In genomic region chr1:3771108-3772026, GRCh38 we compare ENCODE assay signal across 7 cellular contexts. TPM values are rescaled to one million over a fixed set of nuclear protein-coding genes. Genes with fewer than 3 reads are reported as not detected.
DNase-seq lines count a peak whose midpoint lies in the region; ATAC-seq and FAIRE-seq lines count a peak whose summit lies in the region.

No MANE protein-coding gene starts in this region.

- no peak for FAIRE-seq in GM19239 (lab: Jason Lieb, UNC)

- H3K4me1 Mint-ChIP-seq in activated T-helper 1 cell treated with anti-CD3 and anti-CD28 coated beads, Interleukin-12 subunit alpha, Interleukin-12 subunit beta, Interleukin-2, Interleukin-4 antibody, amounts not matched to agents 30 ng/mL and 10 ng/mL and 1 ng/mL, durations not matched to agents 14 hours and 24 hours and 36 hours (ENCODE audit: low read depth), result peaks cover 8% of the 10 kb centered on the region
- H3K4me1 Mint-ChIP-seq in stimulated activated effector memory CD8-positive, alpha-beta T cell treated with anti-CD3 and anti-CD28 coated beads, Interleukin-12 subunit alpha, Interleukin-12 subunit beta, amount 100 ng/mL, for 72 hours, result peaks cover 22% of the 10 kb centered on the region

- H3K27ac Mint-ChIP-seq in activated T-helper 1 cell treated with anti-CD3 and anti-CD28 coated beads, Interleukin-12 subunit alpha, Interleukin-12 subunit beta, Interleukin-2, Interleukin-4 antibody, amounts not matched to agents 30 ng/mL and 10 ng/mL and 1 ng/mL, durations not matched to agents 14 hours and 24 hours and 36 hours, result peak overlapping the region; percentile 52
- peak overlapping the region; percentile 69 for H3K27ac Mint-ChIP-seq in stimulated activated effector memory CD8-positive, alpha-beta T cell treated with anti-CD3 and anti-CD28 coated beads, Interleukin-12 subunit alpha, Interleukin-12 subunit beta, amount 100 ng/mL, for 72 hours

- no peak for ATAC-seq in stimulated activated effector memory CD8-positive, alpha-beta T cell treated with anti-CD3 and anti-CD28 coated beads, Interleukin-12 subunit alpha, Interleukin-12 subunit beta, amount 100 ng/mL, for 72 hours
- ATAC-seq in GM21619 (IDR thresholded peaks at IDR 0.05; ENCODE audit: unreplicated experiment), result no peak

- intact Hi-C loops in activated T-helper 1 cell treated with anti-CD3 and anti-CD28 coated beads, Interleukin-12 subunit alpha, Interleukin-12 subunit beta, Interleukin-2, Interleukin-4 antibody, amounts not matched to agents 30 ng/mL and 10 ng/mL and 1 ng/mL, durations not matched to agents 14 hours and 24 hours and 36 hours (cut with micrococcal nuclease), result loop anchor here (1.0 to 10.0 kb wide), 7 partner anchors 24 to 1569 kb away; partner anchors contain the start of genes C1orf174, CEP104, DFFB and LRRC47

- H3K36me3 Mint-ChIP-seq in activated T-helper 1 cell treated with anti-CD3 and anti-CD28 coated beads, Interleukin-12 subunit alpha, Interleukin-12 subunit beta, Interleukin-2, Interleukin-4 antibody, amounts not matched to agents 30 ng/mL and 10 ng/mL and 1 ng/mL, durations not matched to agents 14 hours and 24 hours and 36 hours (ENCODE audit: low read depth), result no peaks in the 10 kb centered on the region
- no peaks in the 10 kb centered on the region for H3K36me3 Mint-ChIP-seq in stimulated activated effector memory CD8-positive, alpha-beta T cell treated with anti-CD3 and anti-CD28 coated beads, Interleukin-12 subunit alpha, Interleukin-12 subunit beta, amount 100 ng/mL, for 72 hours

- peak overlapping the region; percentile 43 for H3K4me3 ChIP-seq in iPS-11a (ENCODE audit: low read depth, low read length)

- H3K4me3 Mint-ChIP-seq in activated T-helper 1 cell treated with anti-CD3 and anti-CD28 coated beads, Interleukin-12 subunit alpha, Interleukin-12 subunit beta, Interleukin-2, Interleukin-4 antibody, amounts not matched to agents 30 ng/mL and 10 ng/mL and 1 ng/mL, durations not matched to agents 14 hours and 24 hours and 36 hours, result peak overlapping the region; percentile 75
- H3K4me3 Mint-ChIP-seq in stimulated activated effector memory CD8-positive, alpha-beta T cell treated with anti-CD3 and anti-CD28 coated beads, Interleukin-12 subunit alpha, Interleukin-12 subunit beta, amount 100 ng/mL, for 72 hours, result peak overlapping the region; percentile 76

- DNase-seq in HUDEP-2 (lab: John Stamatoyannopoulos, UW; ENCODE audit: unreplicated experiment in 76 of 76) (peak in 44 of 76 experiments; percentile 8 to 58 (median 38)), mesenteric fat pad (ENCODE audit: low spot score) (no peak), GM19239 (ENCODE audit: insufficient read length, low spot score) (no peak)
- DNase-seq in activated T-helper 1 cell treated with anti-CD3 and anti-CD28 coated beads, Interleukin-12 subunit alpha, Interleukin-12 subunit beta, Interleukin-2, Interleukin-4 antibody, amounts not matched to agents 30 ng/mL and 10 ng/mL and 1 ng/mL, durations not matched to agents 14 hours and 24 hours and 36 hours (ENCODE audit: low spot score), result no peak
- no peak for DNase-seq in stimulated activated effector memory CD8-positive, alpha-beta T cell treated with anti-CD3 and anti-CD28 coated beads, Interleukin-12 subunit alpha, Interleukin-12 subunit beta, amount 100 ng/mL, for 72 hours (ENCODE audit: low spot score in 2 of 2)

- no peaks in the 10 kb centered on the region for H3K9me3 Mint-ChIP-seq in activated T-helper 1 cell treated with anti-CD3 and anti-CD28 coated beads, Interleukin-12 subunit alpha, Interleukin-12 subunit beta, Interleukin-2, Interleukin-4 antibody, amounts not matched to agents 30 ng/mL and 10 ng/mL and 1 ng/mL, durations not matched to agents 14 hours and 24 hours and 36 hours
- no peaks in the 10 kb centered on the region for H3K9me3 Mint-ChIP-seq in stimulated activated effector memory CD8-positive, alpha-beta T cell treated with anti-CD3 and anti-CD28 coated beads, Interleukin-12 subunit alpha, Interleukin-12 subunit beta, amount 100 ng/mL, for 72 hours

- H3K27me3 Mint-ChIP-seq in activated T-helper 1 cell treated with anti-CD3 and anti-CD28 coated beads, Interleukin-12 subunit alpha, Interleukin-12 subunit beta, Interleukin-2, Interleukin-4 antibody, amounts not matched to agents 30 ng/mL and 10 ng/mL and 1 ng/mL, durations not matched to agents 14 hours and 24 hours and 36 hours (ENCODE audit: insufficient read depth), result peaks cover 9% of the 10 kb centered on the region

RNA-seq across cellular contexts. Expression of gene SMIM1, which starts 1.2 kb away (rescaled TPM):
- 1.0 and 1.2 TPM in 2 replicates for total RNA-seq in activated T-helper 1 cell treated with anti-CD3 and anti-CD28 coated beads, Interleukin-12 subunit alpha, Interleukin-12 subunit beta, Interleukin-2, Interleukin-4 antibody, amounts not matched to agents 30 ng/mL and 10 ng/mL and 1 ng/mL, durations not matched to agents 14 hours and 24 hours and 36 hours
- total RNA-seq in mesenteric fat pad, result 3.7 TPM

RNA-seq across cellular contexts. Expression of gene CCDC27, which starts 19.1 kb away (rescaled TPM):
- total RNA-seq in activated T-helper 1 cell treated with anti-CD3 and anti-CD28 coated beads, Interleukin-12 subunit alpha, Interleukin-12 subunit beta, Interleukin-2, Interleukin-4 antibody, amounts not matched to agents 30 ng/mL and 10 ng/mL and 1 ng/mL, durations not matched to agents 14 hours and 24 hours and 36 hours, result not detected in 2 replicates
- total RNA-seq in mesenteric fat pad, result not detected

RNA-seq across cellular contexts. Expression of gene LRRC47, which starts 24.9 kb away (rescaled TPM):
- total RNA-seq in activated T-helper 1 cell treated with anti-CD3 and anti-CD28 coated beads, Interleukin-12 subunit alpha, Interleukin-12 subunit beta, Interleukin-2, Interleukin-4 antibody, amounts not matched to agents 30 ng/mL and 10 ng/mL and 1 ng/mL, durations not matched to agents 14 hours and 24 hours and 36 hours, result 45.2 and 50.1 TPM in 2 replicates
- total RNA-seq in mesenteric fat pad, result 38.7 TPM

Comparison
In these comparisons a context has a peak if more than half of its experiments do, and no peak if none do; other contexts are left out.
1. DNase-seq: peak in HUDEP-2 (44 of 76); none in activated T-helper 1 cell treated with anti-CD3 and anti-CD28 coated beads, Interleukin-12 subunit alpha, Interleukin-12 subunit beta, Interleukin-2, Interleukin-4 antibody, amounts not matched to agents 30 ng/mL and 10 ng/mL and 1 ng/mL, durations not matched to agents 14 hours and 24 hours and 36 hours (single experiment), stimulated activated effector memory CD8-positive, alpha-beta T cell treated with anti-CD3 and anti-CD28 coated beads, Interleukin-12 subunit alpha, Interleukin-12 subunit beta, amount 100 ng/mL, for 72 hours (0 of 2), mesenteric fat pad (single experiment) and GM19239 (single experiment).